17 cellular contexts compared by ENCODE assay signal in genomic region chr5:383621-384020, GRCh38.
"Had no signal": no experiment of that assay in that cellular context is flagged by ENCODE, and none has a peak within 500 bp of the region (broad histone marks: within the 10 kb centered on the region; RNA-seq: fewer than 3 reads in every experiment).

No MANE protein-coding gene starts in this region.

- DNase-seq: activated B cell treated with CpG ODN at 0.5 μM for 24 hours; activated CD4-positive, alpha-beta T cell treated with anti-CD3 and anti-CD28 coated beads for 48 hours; amniotic stem cell; esophagus squamous epithelium; gastrocnemius medialis; hippocampal formation; pancreas; psoas muscle; right cardiac atrium; T-helper 17 cell; transverse colon; uterus had no signal

- H3K4me3 Mint-ChIP-seq: activated B cell treated with CpG ODN at 0.5 μM for 24 hours; central memory CD8-positive, alpha-beta T cell; natural killer cell treated with Interleukin-12 subunit alpha and Interleukin-12 subunit beta and Interleukin-15 and Interleukin-18, amount 100 ng/mL, for 72 hours; stimulated activated effector memory CD8-positive, alpha-beta T cell treated with anti-CD3 and anti-CD28 coated beads, Interleukin-12 subunit alpha, Interleukin-12 subunit beta, amount 100 ng/mL, for 72 hours; T-helper 17 cell had no signal

- H3K27me3 Mint-ChIP-seq: T-helper 17 cell had no signal

- H3K27ac Mint-ChIP-seq: activated B cell treated with CpG ODN at 0.5 μM for 24 hours; activated naive CD4-positive, alpha-beta T cell treated with anti-CD3 and anti-CD28 coated beads, Interleukin-2, amount 50 U/mL, for 72 hours; activated T-helper 2 cell treated with anti-CD3 and anti-CD28 coated beads, Interferon-gamma antibody, Interleukin-2, Interleukin-4, amounts not matched to agents 10 μg/mL and 5 μg/mL and 100 μg/mL, durations not matched to agents 14 hours and 24 hours and 36 hours; natural killer cell treated with Interleukin-12 subunit alpha and Interleukin-12 subunit beta and Interleukin-15 and Interleukin-18, amount 100 ng/mL, for 72 hours; stimulated activated effector memory CD8-positive, alpha-beta T cell treated with anti-CD3 and anti-CD28 coated beads, Interleukin-12 subunit alpha, Interleukin-12 subunit beta, amount 100 ng/mL, for 72 hours; T-helper 17 cell had no signal

- H3K4me1 Mint-ChIP-seq: activated B cell treated with CpG ODN at 0.5 μM for 24 hours; central memory CD8-positive, alpha-beta T cell had no signal

- H3K9me3 Mint-ChIP-seq: central memory CD8-positive, alpha-beta T cell; natural killer cell treated with Interleukin-12 subunit alpha and Interleukin-12 subunit beta and Interleukin-15 and Interleukin-18, amount 100 ng/mL, for 72 hours had no signal

- ATAC-seq: activated naive CD4-positive, alpha-beta T cell treated with anti-CD3 and anti-CD28 coated beads, Interleukin-2, amount 50 U/mL, for 72 hours; gastrocnemius medialis; natural killer cell treated with Interleukin-12 subunit alpha and Interleukin-12 subunit beta and Interleukin-15 and Interleukin-18, amount 100 ng/mL, for 72 hours; pancreas; psoas muscle; right cardiac atrium; stimulated activated effector memory CD8-positive, alpha-beta T cell treated with anti-CD3 and anti-CD28 coated beads, Interleukin-12 subunit alpha, Interleukin-12 subunit beta, amount 100 ng/mL, for 72 hours; T-helper 17 cell had no signal
